Comparison of ENCODE assay signal across 8 cellular contexts in the genomic region with DNA sequence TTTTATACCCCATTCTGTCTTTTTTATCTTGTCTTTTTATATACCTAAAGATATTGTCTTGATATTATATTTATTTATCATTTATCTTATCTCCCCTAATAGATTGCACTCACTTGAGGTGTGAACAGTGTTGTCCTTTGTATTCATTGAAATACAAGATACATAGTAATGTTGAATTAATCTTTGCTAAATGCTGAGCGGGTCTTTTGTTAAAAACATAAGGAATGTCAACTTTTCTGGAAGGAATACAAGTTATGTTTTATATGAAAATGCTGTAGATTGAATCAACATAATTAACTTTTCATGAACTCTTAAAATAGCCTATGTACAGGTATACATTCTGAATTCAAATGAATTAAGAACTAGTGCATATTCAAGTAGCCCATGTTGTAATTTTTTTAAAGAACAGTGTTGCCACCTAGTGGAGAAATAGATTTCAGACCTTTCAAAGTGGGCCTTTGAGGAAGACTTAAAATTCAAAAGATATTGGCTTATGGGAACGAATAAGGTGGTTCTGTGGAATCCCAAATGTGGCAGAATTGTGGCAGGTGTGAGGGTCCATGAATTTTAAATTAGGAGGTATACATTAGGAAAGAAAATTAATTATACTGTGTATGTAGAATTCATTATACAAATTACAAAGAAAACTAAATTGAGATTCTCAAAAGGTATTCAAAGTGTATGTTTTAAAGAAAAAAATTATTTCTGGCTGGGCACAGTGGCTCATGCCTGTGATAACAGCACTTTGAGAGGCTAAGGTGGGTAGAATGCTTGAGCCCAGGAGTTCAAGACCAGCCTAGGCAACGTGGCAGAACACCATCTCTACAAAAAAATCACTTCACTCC. TPM values are rescaled to one million over a fixed set of nuclear protein-coding genes. Genes with fewer than 3 reads are reported as not detected.
DNase-seq lines count a peak whose midpoint lies in the region; ATAC-seq and TF ChIP-seq lines count a peak whose summit lies in the region.

No MANE protein-coding gene starts in this region.

- intact Hi-C loops in stomach (cut with DNase I; ENCODE audit: low total_unique reads) = no loop called here

- H3K27ac Mint-ChIP-seq in glutamatergic neuron (ENCODE audit: unreplicated experiment) = no peak overlapping the region

- no peak for DNase-seq in AG09309 (ENCODE audit: low read depth)
- peak; percentile 9 for DNase-seq in NCI-H2107 (lab: John Stamatoyannopoulos, UW)
- no peak for DNase-seq in WERI-Rb-1
- no peak for DNase-seq in glutamatergic neuron
- DNase-seq in stomach = no peak

- no peaks in the 10 kb centered on the region for H3K27me3 Mint-ChIP-seq in glutamatergic neuron (ENCODE audit: unreplicated experiment)

- H3K9me3 ChIP-seq in WERI-Rb-1 (ENCODE audit: severe bottlenecking) = no peaks in the 10 kb centered on the region
- no peaks in the 10 kb centered on the region for H3K9me3 ChIP-seq in stomach

- H3K36me3 Mint-ChIP-seq in glutamatergic neuron (ENCODE audit: unreplicated experiment) = no peaks in the 10 kb centered on the region

- TF ChIP-seq POLR2A in stomach (IDR thresholded peaks at IDR 0.05) = no peak

- 60 to 69% (median 64%) methylated on average over 3 of the region's 3 CpGs for WGBS in stomach, 5 donors

- H3K4me3 ChIP-seq in AG09309 (ENCODE audit: control insufficient read depth, low read depth, low read length) (no peak overlapping the region), WERI-Rb-1 (ENCODE audit: low read depth, low read length) (no peak overlapping the region), stomach (no peak overlapping the region)

- H3K27ac ChIP-seq in WERI-Rb-1 (no peak overlapping the region), stomach (no peak overlapping the region)

- ATAC-seq in HG03442 (IDR thresholded peaks at IDR 0.05; ENCODE audit: unreplicated experiment) (no peak), HG03469 (IDR thresholded peaks at IDR 0.05; ENCODE audit: unreplicated experiment) (no peak)

- no peaks in the 10 kb centered on the region for H3K4me1 Mint-ChIP-seq in glutamatergic neuron (ENCODE audit: low read depth, unreplicated experiment)

- H3K27me3 ChIP-seq in WERI-Rb-1 (ENCODE audit: insufficient read depth, low read depth, severe bottlenecking) (no peaks in the 10 kb centered on the region), stomach (no peaks in the 10 kb centered on the region)

- peak; percentile 50 for TF ChIP-seq CTCF in AG09309 (IDR thresholded peaks at IDR 0.05; ENCODE audit: control insufficient read depth, insufficient read depth, low read depth, low read length, missing control alignments)
- TF ChIP-seq CTCF in GM12872 (IDR thresholded peaks at IDR 0.05; ENCODE audit: insufficient read depth, low read depth, low read length) = peak; percentile 51; the same call in 2 of the 3 replicates
- TF ChIP-seq CTCF in WERI-Rb-1 (IDR thresholded peaks at IDR 0.05; ENCODE audit: low read depth, low read length) = 0 out of 2 replicates have a peak, but pooled peaks have one; percentile 21
- TF ChIP-seq CTCF in glutamatergic neuron (IDR thresholded peaks at IDR 0.05; ENCODE audit: partially characterized antibody, unreplicated experiment) = peak; percentile 84
- TF ChIP-seq CTCF in stomach (IDR thresholded peaks at IDR 0.05) = peak in 5 of 7 experiments; percentile 22 to 70 (median 57)

- no peaks in the 10 kb centered on the region for H3K4me1 ChIP-seq in stomach

- H3K36me3 ChIP-seq in WERI-Rb-1 = no peaks in the 10 kb centered on the region
- peaks cover 0 to 43% (median 3%) of the 10 kb centered on the region in 4 donors for H3K36me3 ChIP-seq in stomach

- no peak overlapping the region for H3K4me3 Mint-ChIP-seq in glutamatergic neuron (ENCODE audit: unreplicated experiment)

- no peaks in the 10 kb centered on the region for H3K9me3 Mint-ChIP-seq in glutamatergic neuron (ENCODE audit: unreplicated experiment)

- TF ChIP-seq EP300 in stomach (IDR thresholded peaks at IDR 0.05) = no peak

RNA-seq across cellular contexts. Expression of a gene that starts 19.1 kb away (rescaled TPM):
- total RNA-seq in glutamatergic neuron (ENCODE audit: unreplicated experiment) = 0.91 TPM
- 10 to 100 TPM in 1 of 5 donors, 1 to 10 TPM in 2, not detected in 2; 1.8 to 13.0 (median 2.0) TPM for total RNA-seq in stomach
- 1 to 10 TPM; 3.9 to 6.4 (median 4.1) TPM for polyA plus RNA-seq in stomach

RNA-seq across cellular contexts. Expression of a gene that starts 19.1 kb away (rescaled TPM):
- 7.8 TPM for total RNA-seq in glutamatergic neuron (ENCODE audit: unreplicated experiment)
- 10 to 100 TPM in 4 of 5 donors, 1 to 10 TPM in 1; 9.1 to 58.3 (median 48.1) TPM for total RNA-seq in stomach
- 1 to 10 TPM; 4.3 to 5.5 (median 5.0) TPM for polyA plus RNA-seq in stomach

RNA-seq across cellular contexts. Expression of a gene that starts 46.0 kb away (rescaled TPM):
- total RNA-seq in glutamatergic neuron (ENCODE audit: unreplicated experiment) (8.6 TPM), stomach (10 to 100 TPM in 3 of 5 donors, 1 to 10 TPM in 2; 4.7 to 45.5 (median 23.9) TPM)
- polyA plus RNA-seq in stomach = 10 to 100 TPM in 2 of 3 donors, 1 to 10 TPM in 1; 9.5 to 19.1 (median 14.8) TPM

RNA-seq across cellular contexts. Expression of a gene that starts 46.5 kb away (rescaled TPM):
- total RNA-seq in glutamatergic neuron (ENCODE audit: unreplicated experiment) = 4.5 TPM
- 10 to 100 TPM in 2 of 5 donors, 1 to 10 TPM in 2, under 1 TPM in 1; 0.87 to 16.7 (median 9.9) TPM for total RNA-seq in stomach
- 1 to 10 TPM; 4.5 to 7.8 (median 6.0) TPM for polyA plus RNA-seq in stomach

Comparison
In these comparisons a context has a peak if more than half of its experiments do, and no peak if none do; other contexts are left out.
1. CTCF ChIP-seq: peak in every context shown above with its lines; median percentile 84 in glutamatergic neuron; 57 in stomach; 51 in GM12872; 50 in AG09309; 21 in WERI-Rb-1.